In the genomic region with DNA sequence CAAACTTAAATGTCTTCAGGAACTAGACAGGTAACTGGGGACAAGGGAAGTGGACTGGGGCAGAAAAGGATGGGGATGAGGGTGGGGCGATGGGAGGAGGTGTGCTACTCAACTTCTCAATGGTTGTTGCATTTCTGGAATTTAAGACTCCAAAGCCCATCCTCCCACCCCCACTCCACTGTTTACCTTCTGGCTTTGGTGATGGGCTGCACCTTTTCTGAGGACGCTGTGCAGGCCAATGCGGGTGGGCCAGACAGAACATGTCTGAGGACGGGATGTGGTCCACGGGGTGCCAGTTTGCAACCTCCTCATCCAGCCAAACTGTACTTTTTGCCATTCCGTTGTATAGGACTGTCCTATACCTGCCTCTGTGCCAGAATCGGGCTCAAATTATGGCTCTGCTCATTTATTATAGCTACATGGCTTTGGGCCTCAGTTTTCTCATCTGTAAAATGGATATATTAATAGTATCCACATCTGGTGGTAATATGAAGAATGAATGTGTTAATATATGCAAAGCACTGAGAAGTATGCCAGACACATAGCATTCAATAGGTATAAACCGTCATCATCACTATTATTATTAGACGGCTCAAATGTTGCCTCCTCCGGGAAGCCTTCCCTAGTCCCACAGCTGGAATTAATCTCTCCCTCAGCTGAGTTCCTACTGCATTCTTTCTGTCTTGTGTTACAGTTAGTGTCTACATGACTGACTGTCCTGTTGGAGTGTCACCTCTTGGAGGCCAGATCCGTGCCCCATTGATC, we compare ENCODE assay signal across 27 cellular contexts. TPM values are rescaled to one million over a fixed set of nuclear protein-coding genes. Genes with fewer than 3 reads are reported as not detected.
A peak's percentile ranks its signal among the peaks of the same experiment; 100 is the strongest.
DNase-seq lines count a peak whose midpoint lies in the region; ATAC-seq, FAIRE-seq and TF ChIP-seq lines count a peak whose summit lies in the region.
"Had no signal": no experiment of that assay in that cellular context is flagged by ENCODE, and none has a peak within 500 bp of the region (broad histone marks: within the 10 kb centered on the region; RNA-seq: fewer than 3 reads in every experiment).

No MANE protein-coding gene starts in this region.

- H3K36me3 ChIP-seq in mammary epithelial cell (ENCODE audit: insufficient read depth, low read length) (no peaks in the 10 kb centered on the region), bronchial epithelial cell (ENCODE audit: control insufficient read depth, insufficient read depth, low read length) (no peaks in the 10 kb centered on the region), HepG2 (replicated peaks in 1 of 2; ENCODE audit: control insufficient read depth in 1 of 2, insufficient read depth in 2 of 2, low read length in 2 of 2) (no peaks in the 10 kb centered on the region)
- H3K36me3 ChIP-seq: ascending aorta, HAP-1 had no signal

- no peak for TF ChIP-seq RAD21 in HepG2 (CRISPR knock-in tag; IDR thresholded peaks at IDR 0.05)

- TF ChIP-seq CTCF in mammary epithelial cell (conservative IDR thresholded peaks at IDR 0.05 in 1 of 2, IDR thresholded peaks at IDR 0.05 in 1 of 2; ENCODE audit: extremely low read depth in 1 of 2, insufficient read depth in 1 of 2, low read depth in 1 of 2, low read length in 2 of 2) (no peak), MCF 10A (IDR thresholded peaks at IDR 0.05; ENCODE audit: unreplicated experiment) (no peak), bronchial epithelial cell (IDR thresholded peaks at IDR 0.05; ENCODE audit: insufficient read depth, low read length, severe bottlenecking) (no peak), HepG2 (CRISPR knock-in tag; IDR thresholded peaks at IDR 0.05) (no peak)

- no peaks in the 10 kb centered on the region for H3K9me3 Mint-ChIP-seq in MCF 10A (ENCODE audit: unreplicated experiment)
- no peaks in the 10 kb centered on the region for H3K9me3 Mint-ChIP-seq in activated naive CD8-positive, alpha-beta T cell treated with anti-CD3 and anti-CD28 coated beads for 36 hours
- H3K9me3 Mint-ChIP-seq: activated naive CD4-positive, alpha-beta T cell treated with anti-CD3 and anti-CD28 coated beads, Interleukin-2, amount 50 U/mL, for 24 hours; activated T-cell treated with anti-CD3 and anti-CD28 coated beads, Interleukin-2, amount 50 U/mL, for 24 hours; natural killer cell had no signal

- H2AFZ ChIP-seq in mammary epithelial cell (ENCODE audit: low read depth, low read length) (no peak overlapping the region), HepG2 (ENCODE audit: low read length) (no peak overlapping the region)
- H2AFZ ChIP-seq: parathyroid adenoma had no signal

- no peaks in the 10 kb centered on the region for H3K79me2 ChIP-seq in mammary epithelial cell (ENCODE audit: insufficient read depth, low read length)
- no peaks in the 10 kb centered on the region for H3K79me2 ChIP-seq in HepG2 (ENCODE audit: insufficient read depth, low read length)
- H3K79me2 ChIP-seq: parathyroid adenoma had no signal

- TF ChIP-seq POLR2A in HepG2 (IDR thresholded peaks at IDR 0.05; ENCODE audit: insufficient read depth in 1 of 2, low read depth in 2 of 2, low read length in 2 of 2): no peak

- no peak for TF ChIP-seq EP300 in HepG2 (IDR thresholded peaks at IDR 0.05; ENCODE audit: low read depth in 2 of 2, low read length in 2 of 2)
- TF ChIP-seq EP300 in HepG2 (CRISPR knock-in tag; IDR thresholded peaks at IDR 0.05; ENCODE audit: borderline replicate concordance): no peak

- no peak for FAIRE-seq in bronchial epithelial cell (lab: Jason Lieb, UNC)
- no peak for FAIRE-seq in HepG2 (lab: Jason Lieb, UNC)
- FAIRE-seq: D721Med had no signal

- CTCF ChIA-PET in mammary epithelial cell (lab: Charles Lee; ENCODE audit: low non-redundant PET) (no interaction called here), MCF 10A (lab: Yijun Ruan, JAX) (interaction anchor here (1.6 kb wide), 1 partner anchor 31 kb away, joined by 4 read pairs; the partner anchor contains the start of gene VEGFA), HepG2 (lab: Yijun Ruan, JAX; ENCODE audit: low intra/inter-chr PET ratio, low total read pairs) (no interaction called here)

- in situ Hi-C loops in mammary epithelial cell (cut with MboI; ENCODE audit: low sequenced_read_pairs in 2 of 2) (no loop called here), HepG2 (cut with HindIII; ENCODE audit: extremely low pct_ligation_motif_present, low pct_unique_long_range_greater_than_20kb) (no loop called here)

- H4K20me1 ChIP-seq in mammary epithelial cell (ENCODE audit: insufficient read depth, low read length) (no peaks in the 10 kb centered on the region), HepG2 (ENCODE audit: insufficient read depth, low read length) (no peaks in the 10 kb centered on the region)

- dilution Hi-C loops in mammary epithelial cell (cut with HindIII; ENCODE audit: low sequenced_read_pairs): no loop called here

- H3K9me3 ChIP-seq in mammary epithelial cell (replicated peaks; ENCODE audit: insufficient read depth, low read length): no peaks in the 10 kb centered on the region
- no peaks in the 10 kb centered on the region for H3K9me3 ChIP-seq in HepG2 (ENCODE audit: low read length)
- H3K9me3 ChIP-seq: ascending aorta, HAP-1 had no signal

- no peaks in the 10 kb centered on the region for H3K27me3 ChIP-seq in mammary epithelial cell (ENCODE audit: insufficient read depth, low read length)
- no peaks in the 10 kb centered on the region for H3K27me3 ChIP-seq in bronchial epithelial cell (ENCODE audit: control insufficient read depth, insufficient read depth, low read length)
- peaks cover 0 to 16% of the 10 kb centered on the region in 2 experiments; a peak in 1 of 5 replicates for H3K27me3 ChIP-seq in HepG2 (ENCODE audit: control insufficient read depth in 1 of 2, insufficient read depth in 2 of 2, low read length in 2 of 2)
- H3K27me3 ChIP-seq: ascending aorta had no signal

- intact Hi-C loops in mammary epithelial cell (cut with micrococcal nuclease): no loop called here
- intact Hi-C loops in MCF 10A (cut with micrococcal nuclease): no loop called here
- intact Hi-C loops in HepG2 (cut with micrococcal nuclease; ENCODE audit: unreplicated experiment): no loop called here

- H3K4me2 ChIP-seq in mammary epithelial cell (ENCODE audit: insufficient read depth, low read depth, low read length): peak overlapping the region; percentile 14
- no peak overlapping the region for H3K4me2 ChIP-seq in HepG2 (ENCODE audit: low read depth, low read length)

- no TSS peak for BruUV-seq in mammary epithelial cell (replicated peaks; lab: Mats Ljungman, UMichigan)
- no TSS peak for BruUV-seq in MCF 10A (replicated peaks; lab: Mats Ljungman, UMichigan)
- no TSS peak for BruUV-seq in HepG2 (replicated peaks; lab: Mats Ljungman, UMichigan)

- H3K4me3 ChIP-seq in mammary epithelial cell (replicated peaks in 1 of 3; ENCODE audit: insufficient read depth in 1 of 3, low read depth in 2 of 3, low read length in 3 of 3): no peak overlapping the region
- no peak overlapping the region for H3K4me3 ChIP-seq in bronchial epithelial cell (ENCODE audit: low read depth, low read length)
- no peak overlapping the region for H3K4me3 ChIP-seq in HepG2 (replicated peaks in 1 of 3; ENCODE audit: insufficient read depth in 1 of 3, low read depth in 2 of 3, low read length in 3 of 3)
- H3K4me3 ChIP-seq: ascending aorta, HAP-1 had no signal

- no peak for ATAC-seq in HepG2
- ATAC-seq in GM19452 (IDR thresholded peaks at IDR 0.05; ENCODE audit: unreplicated experiment): no peak
- ATAC-seq: activated CD4-positive, CD25-positive, alpha-beta regulatory T cell treated with anti-CD3 and anti-CD28 coated beads, Interleukin-2, amount 50 U/mL, for 24 hours; activated CD8-positive, alpha-beta T cell treated with anti-CD3 and anti-CD28 coated beads, Interleukin-2, amount 10 ng/mL, durations not matched to agents 7 days and 5 days; natural killer cell had no signal

- no peak overlapping the region for H3K9ac ChIP-seq in mammary epithelial cell (ENCODE audit: insufficient read depth, low read length)
- no peak overlapping the region for H3K9ac ChIP-seq in HepG2 (ENCODE audit: insufficient read depth, low read depth, low read length)
- H3K9ac ChIP-seq: parathyroid adenoma had no signal

- peak; percentile 37 for DNase-seq in mammary epithelial cell
- no peak for DNase-seq in MCF 10A (ENCODE audit: unreplicated experiment)
- peak; percentile 72 for DNase-seq in bronchial epithelial cell (ENCODE audit: low read depth)
- no peak for DNase-seq in HepG2 (ENCODE audit: low spot score)
- DNase-seq in ureter (ENCODE audit: low spot score): peak; percentile 52
- no peak for DNase-seq in activated naive CD8-positive, alpha-beta T cell treated with anti-CD3 and anti-CD28 coated beads for 36 hours
- DNase-seq in dedifferentiated amniotic fluid mesenchymal stem cell (ENCODE audit: extremely low spot score): no peak
- DNase-seq: activated CD8-positive, alpha-beta T cell treated with anti-CD3 and anti-CD28 coated beads, Interleukin-2, amount 10 ng/mL, durations not matched to agents 7 days and 5 days; activated T-cell treated with anti-CD3 and anti-CD28 coated beads, Interleukin-2, amount 50 U/mL, for 24 hours; C1 segment of cervical spinal cord; cerebellar nuclear complex; effector CD4-positive, alpha-beta T cell; midbrain; MM.1S; natural killer cell; NCI-H1436; NCI-H2171 treated with DMSO at 0.1 percent for 48 hours; NCI-H82; stimulated activated CD4-positive, alpha-beta T cell treated with anti-CD3 and anti-CD28 coated beads, Interleukin-15, amount 100 ng/mL, for 24 hours; substantia nigra had no signal

- peaks cover 15% of the 10 kb centered on the region for H3K4me1 Mint-ChIP-seq in MCF 10A (ENCODE audit: insufficient read depth, unreplicated experiment)
- peaks cover 11% of the 10 kb centered on the region for H3K4me1 Mint-ChIP-seq in activated naive CD8-positive, alpha-beta T cell treated with anti-CD3 and anti-CD28 coated beads for 36 hours

- no peak overlapping the region for H3K27ac Mint-ChIP-seq in MCF 10A (ENCODE audit: low read depth, unreplicated experiment)
- H3K27ac Mint-ChIP-seq in activated naive CD8-positive, alpha-beta T cell treated with anti-CD3 and anti-CD28 coated beads for 36 hours: no peak overlapping the region
- H3K27ac Mint-ChIP-seq: activated naive CD4-positive, alpha-beta T cell treated with anti-CD3 and anti-CD28 coated beads, Interleukin-2, amount 50 U/mL, for 24 hours; activated T-cell treated with anti-CD3 and anti-CD28 coated beads, Interleukin-2, amount 50 U/mL, for 24 hours had no signal

- H3K36me3 Mint-ChIP-seq in MCF 10A (ENCODE audit: insufficient read depth, unreplicated experiment): no peaks in the 10 kb centered on the region
- no peaks in the 10 kb centered on the region for H3K36me3 Mint-ChIP-seq in activated naive CD8-positive, alpha-beta T cell treated with anti-CD3 and anti-CD28 coated beads for 36 hours
- H3K36me3 Mint-ChIP-seq: activated naive CD4-positive, alpha-beta T cell treated with anti-CD3 and anti-CD28 coated beads, Interleukin-2, amount 50 U/mL, for 24 hours; natural killer cell had no signal

- POLR2A ChIA-PET in MCF 10A (lab: Yijun Ruan, JAX): interaction anchor here (1.6 kb wide), 1 partner anchor 14 kb away, joined by 7 read pairs; no protein-coding TSS in a partner anchor
- POLR2A ChIA-PET in HepG2 (lab: Yijun Ruan, JAX): no interaction called here

- no peak overlapping the region for H3K4me3 Mint-ChIP-seq in MCF 10A (ENCODE audit: unreplicated experiment)
- H3K4me3 Mint-ChIP-seq in activated naive CD8-positive, alpha-beta T cell treated with anti-CD3 and anti-CD28 coated beads for 36 hours: no peak overlapping the region
- H3K4me3 Mint-ChIP-seq: activated CD8-positive, alpha-beta T cell treated with anti-CD3 and anti-CD28 coated beads, Interleukin-2, amount 10 ng/mL, durations not matched to agents 7 days and 5 days; activated naive CD4-positive, alpha-beta T cell treated with anti-CD3 and anti-CD28 coated beads, Interleukin-2, amount 50 U/mL, for 24 hours; activated T-cell treated with anti-CD3 and anti-CD28 coated beads, Interleukin-2, amount 50 U/mL, for 24 hours; natural killer cell had no signal

- no peaks in the 10 kb centered on the region for H3K27me3 Mint-ChIP-seq in MCF 10A (ENCODE audit: insufficient read depth, unreplicated experiment)
- no peaks in the 10 kb centered on the region for H3K27me3 Mint-ChIP-seq in activated naive CD8-positive, alpha-beta T cell treated with anti-CD3 and anti-CD28 coated beads for 36 hours
- H3K27me3 Mint-ChIP-seq: activated naive CD4-positive, alpha-beta T cell treated with anti-CD3 and anti-CD28 coated beads, Interleukin-2, amount 50 U/mL, for 24 hours; activated T-cell treated with anti-CD3 and anti-CD28 coated beads, Interleukin-2, amount 50 U/mL, for 24 hours had no signal

- H3K4me1 ChIP-seq in mammary epithelial cell (ENCODE audit: insufficient read depth, low read length) (peaks cover 49% of the 10 kb centered on the region), HepG2 (ENCODE audit: insufficient read depth, low read length) (peaks cover 100% of the 10 kb centered on the region)
- H3K4me1 ChIP-seq: ascending aorta, HAP-1, parathyroid adenoma had no signal

- 58% methylated on average over 10 of the region's 11 CpGs for WGBS in mammary epithelial cell (ENCODE audit: low coverage, missing lambda C conversion rate)
- 48% methylated on average over 11 of the region's 11 CpGs for WGBS in HepG2 (ENCODE audit: low lambda C conversion rate)

- no peak overlapping the region for H3K27ac ChIP-seq in mammary epithelial cell (ENCODE audit: insufficient read depth, low read depth, low read length)
- H3K27ac ChIP-seq in HepG2 (ENCODE audit: extremely low read length, insufficient read depth, low read length): no peak overlapping the region
- H3K27ac ChIP-seq: ascending aorta, parathyroid adenoma had no signal

RNA-seq across cellular contexts. Expression of gene VEGFA, which starts 31.0 kb away (rescaled TPM):
- 100 to 1,000 TPM; 161 to 313 TPM for total RNA-seq in mammary epithelial cell
- 196 TPM for polyA plus RNA-seq in mammary epithelial cell
- 634 TPM for polyA minus RNA-seq in mammary epithelial cell
- total RNA-seq in MCF 10A (2022): 265 and 366 TPM in 2 replicates
- total RNA-seq in bronchial epithelial cell: 391 and 496 TPM in 2 replicates
- total RNA-seq in HepG2 (2016; rRNA removed; fragmentation: Illumina TruSeq; extraction: Trizol): 34.1 and 68.1 TPM in 2 replicates
- total RNA-seq in HepG2 (2016; cell fraction: cytosol; rRNA removed; fragmentation: Illumina TruSeq; extraction: Trizol; ENCODE audit: low read depth): 13.4 and 14.2 TPM in 2 replicates
- 26.8 and 72.7 TPM in 2 replicates for total RNA-seq in HepG2 (2016; cell fraction: insoluble cytoplasmic fraction; rRNA removed; fragmentation: Illumina TruSeq; extraction: Trizol)
- 33.1 and 34.4 TPM in 2 replicates for total RNA-seq in HepG2 (2016; cell fraction: membrane; rRNA removed; fragmentation: Illumina TruSeq; extraction: Trizol)
- 81.5 and 95.8 TPM in 2 replicates for total RNA-seq in HepG2 (2016; cell fraction: nucleus; rRNA removed; fragmentation: Illumina TruSeq; extraction: Trizol)
- 629 and 1,104 TPM in 2 replicates for polyA plus RNA-seq in HepG2 (2011; rRNA removed)
- polyA plus RNA-seq in HepG2 (2011; cell fraction: cytosol; rRNA removed): 292 and 298 TPM in 2 replicates
- polyA plus RNA-seq in HepG2 (2011; cell fraction: nucleus; rRNA removed): 3,652 and 4,474 TPM in 2 replicates
- polyA plus RNA-seq in HepG2 (2012): 463 and 546 TPM in 2 replicates
- polyA plus RNA-seq in HepG2 (2016; cell fraction: cytosol; fragmentation: Illumina TruSeq; extraction: Trizol; ENCODE audit: low read depth): 9.2 and 10.7 TPM in 2 replicates
- 34.1 and 41.6 TPM in 2 replicates for polyA plus RNA-seq in HepG2 (2016; cell fraction: insoluble cytoplasmic fraction; fragmentation: Illumina TruSeq; extraction: Trizol; ENCODE audit: low read depth)
- polyA plus RNA-seq in HepG2 (2016; cell fraction: membrane; fragmentation: Illumina TruSeq; extraction: Trizol; ENCODE audit: low read depth): 24.8 and 25.3 TPM in 2 replicates
- 253 and 267 TPM in 2 replicates for polyA plus RNA-seq in HepG2 (2016; cell fraction: nucleus; fragmentation: Illumina TruSeq; extraction: Trizol; ENCODE audit: insufficient read depth, low read depth)
- 238 and 645 TPM in 2 replicates for polyA minus RNA-seq in HepG2 (2011; rRNA and poly(A)+ RNA removed; ENCODE audit: low replicate concordance)
- 122 and 136 TPM in 2 replicates for polyA minus RNA-seq in HepG2 (2011; cell fraction: cytosol; rRNA and poly(A)+ RNA removed)
- 312 and 405 TPM in 2 replicates for polyA minus RNA-seq in HepG2 (2011; cell fraction: nucleus; rRNA and poly(A)+ RNA removed)
- 261 TPM for total RNA-seq in ureter
- 10 to 100 TPM; 51.9 to 54.7 TPM for total RNA-seq in activated naive CD8-positive, alpha-beta T cell treated with anti-CD3 and anti-CD28 coated beads for 36 hours

RNA-seq across cellular contexts. Expression of gene MRPS18A, which starts 51.5 kb away (rescaled TPM):
- 10 to 100 TPM; 27.0 to 49.0 TPM for total RNA-seq in mammary epithelial cell
- 63.7 TPM for polyA plus RNA-seq in mammary epithelial cell
- 39.5 TPM for polyA minus RNA-seq in mammary epithelial cell
- total RNA-seq in MCF 10A (2022): 69.1 and 79.5 TPM in 2 replicates
- 79.5 and 94.3 TPM in 2 replicates for total RNA-seq in bronchial epithelial cell
- 89.1 and 100 TPM in 2 replicates for total RNA-seq in HepG2 (2016; rRNA removed; fragmentation: Illumina TruSeq; extraction: Trizol)
- 51.0 and 53.1 TPM in 2 replicates for total RNA-seq in HepG2 (2016; cell fraction: cytosol; rRNA removed; fragmentation: Illumina TruSeq; extraction: Trizol; ENCODE audit: low read depth)
- 92.0 and 115 TPM in 2 replicates for total RNA-seq in HepG2 (2016; cell fraction: insoluble cytoplasmic fraction; rRNA removed; fragmentation: Illumina TruSeq; extraction: Trizol)
- total RNA-seq in HepG2 (2016; cell fraction: membrane; rRNA removed; fragmentation: Illumina TruSeq; extraction: Trizol): 52.2 and 52.5 TPM in 2 replicates
- total RNA-seq in HepG2 (2016; cell fraction: nucleus; rRNA removed; fragmentation: Illumina TruSeq; extraction: Trizol): 44.5 and 50.5 TPM in 2 replicates
- polyA plus RNA-seq in HepG2 (2011; rRNA removed): 87.8 and 102 TPM in 2 replicates
- polyA plus RNA-seq in HepG2 (2011; cell fraction: cytosol; rRNA removed): 108 and 150 TPM in 2 replicates
- polyA plus RNA-seq in HepG2 (2011; cell fraction: nucleus; rRNA removed): 43.7 and 43.9 TPM in 2 replicates
- 56.6 and 66.1 TPM in 2 replicates for polyA plus RNA-seq in HepG2 (2012)
- polyA plus RNA-seq in HepG2 (2016; cell fraction: cytosol; fragmentation: Illumina TruSeq; extraction: Trizol; ENCODE audit: low read depth): 59.0 and 63.6 TPM in 2 replicates
- polyA plus RNA-seq in HepG2 (2016; cell fraction: insoluble cytoplasmic fraction; fragmentation: Illumina TruSeq; extraction: Trizol; ENCODE audit: low read depth): 121 and 138 TPM in 2 replicates
- 49.5 and 50.7 TPM in 2 replicates for polyA plus RNA-seq in HepG2 (2016; cell fraction: membrane; fragmentation: Illumina TruSeq; extraction: Trizol; ENCODE audit: low read depth)
- 49.3 and 56.1 TPM in 2 replicates for polyA plus RNA-seq in HepG2 (2016; cell fraction: nucleus; fragmentation: Illumina TruSeq; extraction: Trizol; ENCODE audit: insufficient read depth, low read depth)
- polyA minus RNA-seq in HepG2 (2011; rRNA and poly(A)+ RNA removed; ENCODE audit: low replicate concordance): 146 and 147 TPM in 2 replicates
- 32.4 and 35.6 TPM in 2 replicates for polyA minus RNA-seq in HepG2 (2011; cell fraction: cytosol; rRNA and poly(A)+ RNA removed)
- 65.1 and 66.4 TPM in 2 replicates for polyA minus RNA-seq in HepG2 (2011; cell fraction: nucleus; rRNA and poly(A)+ RNA removed)
- total RNA-seq in ureter: 41.8 TPM
- total RNA-seq in activated naive CD8-positive, alpha-beta T cell treated with anti-CD3 and anti-CD28 coated beads for 36 hours: 10 to 100 TPM; 63.8 to 65.3 TPM

Comparison
In these comparisons a context has a peak if more than half of its experiments do, and no peak if none do; other contexts are left out.
1. DNase-seq: peak in mammary epithelial cell (single experiment), bronchial epithelial cell (single experiment) and ureter (single experiment); none in MCF 10A (single experiment), HepG2 (single experiment), activated naive CD8-positive, alpha-beta T cell treated with anti-CD3 and anti-CD28 coated beads for 36 hours (single experiment) and dedifferentiated amniotic fluid mesenchymal stem cell (single experiment).